20 cellular contexts compared by ENCODE assay signal in the genomic region with DNA sequence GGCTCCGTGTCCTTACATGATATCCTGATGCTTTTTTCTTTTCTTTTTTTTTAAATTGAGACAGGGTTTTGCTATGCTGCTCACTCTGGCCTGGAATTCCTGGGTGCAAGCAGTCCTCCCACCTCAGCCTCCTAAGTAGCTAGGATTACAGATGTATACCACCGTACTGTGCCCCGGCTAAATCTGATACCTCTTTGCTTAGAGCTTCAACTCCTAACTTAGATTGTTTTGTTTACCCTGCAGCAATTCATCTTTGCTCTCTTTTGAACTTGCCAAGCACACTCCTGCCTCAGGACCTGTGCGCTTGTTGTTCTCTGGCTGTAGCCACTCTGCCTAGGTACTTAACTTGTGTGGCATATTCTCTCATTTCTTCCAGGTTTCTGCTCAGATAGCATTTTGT. TPM values are rescaled to one million over a fixed set of nuclear protein-coding genes. Genes with fewer than 3 reads are reported as not detected.
DNase-seq lines count a peak whose midpoint lies in the region; ATAC-seq and TF ChIP-seq lines count a peak whose summit lies in the region.
"Had no signal": no experiment of that assay in that cellular context is flagged by ENCODE, and none has a peak within 500 bp of the region (broad histone marks: within the 10 kb centered on the region; RNA-seq: fewer than 3 reads in every experiment).

No MANE protein-coding gene starts in this region.

- peaks cover 12% of the 10 kb centered on the region for H3K36me3 Mint-ChIP-seq in CD4-positive, CD25-positive, alpha-beta regulatory T cell
- H3K36me3 Mint-ChIP-seq in dendritic cell treated with granulocyte-macrophage colony-stimulating factor and Interleukin-4, amounts not matched to agents 40 ng/mL and 50 ng/mL, for 4 days (ENCODE audit: low read depth) = peaks cover 84% of the 10 kb centered on the region
- H3K36me3 Mint-ChIP-seq in neural progenitor cell = peaks cover 10% of the 10 kb centered on the region

- H4K20me1 ChIP-seq in IMR-90 (ENCODE audit: insufficient read depth, low read length) = peaks cover 87% of the 10 kb centered on the region
- H4K20me1 ChIP-seq in neural progenitor cell (ENCODE audit: low read depth) = peaks cover 94% of the 10 kb centered on the region

- no peaks in the 10 kb centered on the region for H3K27me3 Mint-ChIP-seq in CD4-positive, CD25-positive, alpha-beta regulatory T cell
- H3K27me3 Mint-ChIP-seq in dendritic cell treated with granulocyte-macrophage colony-stimulating factor and Interleukin-4, amounts not matched to agents 40 ng/mL and 50 ng/mL, for 4 days = no peaks in the 10 kb centered on the region
- H3K27me3 Mint-ChIP-seq in neural progenitor cell (ENCODE audit: insufficient read depth, low read depth) = no peaks in the 10 kb centered on the region

- H2AFZ ChIP-seq in IMR-90 (replicated peaks; ENCODE audit: low read length, poor library complexity) = no peak overlapping the region
- H2AFZ ChIP-seq in neural progenitor cell (replicated peaks) = no peak overlapping the region

- WGBS in IMR-90 (ENCODE audit: extremely low coverage in 2 of 2, insufficient read length in 1 of 2), 2 experiments = 85% methylated on average over 3 of the region's 4 CpGs; no CpG with 5 or more reads in 1 of the 2 experiments
- WGBS in right cardiac atrium = 96% methylated on average over 4 of the region's 4 CpGs

- ATAC-seq in CD4-positive, CD25-positive, alpha-beta regulatory T cell (ENCODE audit: low read depth in 2 of 2) = no peak
- ATAC-seq in IMR-90 (ENCODE audit: low read depth) (no peak), GM18873 (IDR thresholded peaks at IDR 0.05; ENCODE audit: low FRiP score, unreplicated experiment) (no peak), right cardiac atrium (no peak)
- ATAC-seq: GM12878 had no signal

- H3K27ac ChIP-seq in CD4-positive, CD25-positive, alpha-beta regulatory T cell (ENCODE audit: insufficient read depth, low read length, poor library complexity, severe bottlenecking) = no peak overlapping the region
- H3K27ac ChIP-seq in IMR-90 (ENCODE audit: insufficient read depth, low read length) = no peak overlapping the region
- H3K27ac ChIP-seq in neural progenitor cell = no peak overlapping the region
- H3K27ac ChIP-seq in colonic mucosa = no peak overlapping the region
- no peak overlapping the region for H3K27ac ChIP-seq in right cardiac atrium (ENCODE audit: low read length)
- H3K27ac ChIP-seq: sigmoid colon had no signal

- peak overlapping the region in 2 of 3 donors; percentile 23 to 77 for H3K27ac Mint-ChIP-seq in CD4-positive, CD25-positive, alpha-beta regulatory T cell
- H3K27ac Mint-ChIP-seq in dendritic cell treated with granulocyte-macrophage colony-stimulating factor and Interleukin-4, amounts not matched to agents 40 ng/mL and 50 ng/mL, for 4 days = peak overlapping the region; percentile 31
- H3K27ac Mint-ChIP-seq in neural progenitor cell = no peak overlapping the region

- no peak overlapping the region for H2BK120ac ChIP-seq in IMR-90 (ENCODE audit: low read depth, low read length)

- peaks cover 22 to 74% of the 10 kb centered on the region in 2 experiments for H3K79me1 ChIP-seq in IMR-90 (ENCODE audit: low read depth in 1 of 2, low read length in 2 of 2)

- no peak overlapping the region for H4K8ac ChIP-seq in IMR-90 (ENCODE audit: low read depth in 2 of 2, low read length in 2 of 2)

- no peaks in the 10 kb centered on the region for H3K9me3 ChIP-seq in CD4-positive, CD25-positive, alpha-beta regulatory T cell (ENCODE audit: control insufficient read depth in 2 of 2, low read length in 2 of 2)
- H3K9me3 ChIP-seq in IMR-90 (ENCODE audit: control insufficient read depth, insufficient read depth, low read length) (no peaks in the 10 kb centered on the region), neural progenitor cell (ENCODE audit: low read depth) (no peaks in the 10 kb centered on the region), colonic mucosa (no peaks in the 10 kb centered on the region), right cardiac atrium (ENCODE audit: control insufficient read depth, low read length) (no peaks in the 10 kb centered on the region)
- H3K9me3 ChIP-seq: HAP-1, sigmoid colon had no signal

- no peak overlapping the region for H3K4ac ChIP-seq in IMR-90 (ENCODE audit: low read depth, low read length)

- H2AK5ac ChIP-seq in IMR-90 (ENCODE audit: low read depth, low read length) = no peak overlapping the region

- no peak overlapping the region for H2BK5ac ChIP-seq in IMR-90 (ENCODE audit: low read depth, low read length, poor library complexity, severe bottlenecking)

- in situ Hi-C loops in IMR-90 (cut with MboI; ENCODE audit: low sequenced_read_pairs) = no loop called here

- H2BK20ac ChIP-seq in IMR-90 (ENCODE audit: low read depth, low read length) = no peak overlapping the region

- peaks cover 100% of the 10 kb centered on the region for H3K79me2 ChIP-seq in neural progenitor cell (ENCODE audit: low read depth)

- no peak overlapping the region for H3K4me3 ChIP-seq in CD4-positive, CD25-positive, alpha-beta regulatory T cell (ENCODE audit: low read depth, low read length)
- H3K4me3 ChIP-seq in IMR-90 (ENCODE audit: insufficient read depth, low read depth, low read length) = no peak overlapping the region
- no peak overlapping the region for H3K4me3 ChIP-seq in neural progenitor cell
- no peak overlapping the region for H3K4me3 ChIP-seq in colonic mucosa
- H3K4me3 ChIP-seq in right cardiac atrium (ENCODE audit: low read length) = no peak overlapping the region
- H3K4me3 ChIP-seq: GM12878, HAP-1, sigmoid colon had no signal

- no peaks in the 10 kb centered on the region for H3K27me3 ChIP-seq in CD4-positive, CD25-positive, alpha-beta regulatory T cell (ENCODE audit: control insufficient read depth, insufficient read depth, low read length)
- H3K27me3 ChIP-seq in IMR-90 (ENCODE audit: control insufficient read depth, insufficient read depth, low read length) = no peaks in the 10 kb centered on the region
- no peaks in the 10 kb centered on the region for H3K27me3 ChIP-seq in neural progenitor cell
- no peaks in the 10 kb centered on the region for H3K27me3 ChIP-seq in colonic mucosa
- no peaks in the 10 kb centered on the region for H3K27me3 ChIP-seq in right cardiac atrium (ENCODE audit: control insufficient read depth, insufficient read depth)
- H3K27me3 ChIP-seq: sigmoid colon had no signal

- H3K4me3 Mint-ChIP-seq in CD4-positive, CD25-positive, alpha-beta regulatory T cell = peak overlapping the region in 1 of 4 donors; percentile 41
- H3K4me3 Mint-ChIP-seq in dendritic cell treated with granulocyte-macrophage colony-stimulating factor and Interleukin-4, amounts not matched to agents 40 ng/mL and 50 ng/mL, for 4 days = no peak overlapping the region
- no peak overlapping the region for H3K4me3 Mint-ChIP-seq in neural progenitor cell

- peaks cover 10% of the 10 kb centered on the region for H3K9me1 ChIP-seq in IMR-90 (ENCODE audit: insufficient read depth, low read length)

- H3K14ac ChIP-seq in IMR-90 (replicated peaks; ENCODE audit: low read depth, low read length) = no peak overlapping the region

- H2AK9ac ChIP-seq in IMR-90 (replicated peaks; ENCODE audit: low read depth, low read length, poor library complexity) = no peak overlapping the region

- intact Hi-C loops in IMR-90 (cut with micrococcal nuclease) = no loop called here
- intact Hi-C loops in dendritic cell treated with granulocyte-macrophage colony-stimulating factor and Interleukin-4, amounts not matched to agents 40 ng/mL and 50 ng/mL, for 4 days (cut with micrococcal nuclease) = no loop called here
- intact Hi-C loops in colonic mucosa (cut with DNase I) = no loop called here
- intact Hi-C loops in right cardiac atrium (cut with DNase I) = no loop called here

- H3F3A ChIP-seq in neural progenitor cell (ENCODE audit: low read depth) = no peaks in the 10 kb centered on the region

- CTCF ChIA-PET in IMR-90 (lab: Yijun Ruan, JAX) = no interaction called here

- no peaks in the 10 kb centered on the region for H3K9me3 Mint-ChIP-seq in CD4-positive, CD25-positive, alpha-beta regulatory T cell
- no peaks in the 10 kb centered on the region for H3K9me3 Mint-ChIP-seq in dendritic cell treated with granulocyte-macrophage colony-stimulating factor and Interleukin-4, amounts not matched to agents 40 ng/mL and 50 ng/mL, for 4 days
- no peaks in the 10 kb centered on the region for H3K9me3 Mint-ChIP-seq in neural progenitor cell

- H3K36me3 ChIP-seq in CD4-positive, CD25-positive, alpha-beta regulatory T cell (ENCODE audit: control insufficient read depth, insufficient read depth, low read length) = peaks cover 8% of the 10 kb centered on the region
- H3K36me3 ChIP-seq in IMR-90 (ENCODE audit: control insufficient read depth, insufficient read depth, low read length) = peaks cover 6% of the 10 kb centered on the region
- no peaks in the 10 kb centered on the region for H3K36me3 ChIP-seq in neural progenitor cell
- H3K36me3 ChIP-seq in colonic mucosa = no peaks in the 10 kb centered on the region

- H3K4me1 Mint-ChIP-seq in CD4-positive, CD25-positive, alpha-beta regulatory T cell = peaks cover 31 to 65% (median 46%) of the 10 kb centered on the region in 4 donors
- H3K4me1 Mint-ChIP-seq in dendritic cell treated with granulocyte-macrophage colony-stimulating factor and Interleukin-4, amounts not matched to agents 40 ng/mL and 50 ng/mL, for 4 days (ENCODE audit: low read depth) = peaks cover 75% of the 10 kb centered on the region
- no peaks in the 10 kb centered on the region for H3K4me1 Mint-ChIP-seq in neural progenitor cell

- TF ChIP-seq CTCF in IMR-90 (conservative IDR thresholded peaks at IDR 0.05; ENCODE audit: low read depth, low read length) (no peak), neural progenitor cell (IDR thresholded peaks at IDR 0.05) (no peak), colonic mucosa (IDR thresholded peaks at IDR 0.05) (no peak)

- H3K23ac ChIP-seq in IMR-90 (ENCODE audit: low read depth, low read length) = 0 out of 2 replicates have a peak overlapping the region, but pooled peaks have one; percentile 43

- no peak overlapping the region for H3K18ac ChIP-seq in IMR-90 (ENCODE audit: low read depth, low read length)

- dilution Hi-C loops in IMR-90 (cut with HindIII; ENCODE audit: low sequenced_read_pairs, unreplicated experiment) = no loop called here

- no peak for TF ChIP-seq RAD21 in IMR-90 (IDR thresholded peaks at IDR 0.05; ENCODE audit: low read length)

- POLR2A ChIA-PET in IMR-90 (lab: Charles Lee; ENCODE audit: unreplicated experiment) = no interaction called here

- BruUV-seq in IMR-90 (replicated peaks; lab: Mats Ljungman, UMichigan) = no TSS peak

- no peak for DNase-seq in CD4-positive, CD25-positive, alpha-beta regulatory T cell
- no peak for DNase-seq in IMR-90
- DNase-seq in neural progenitor cell (ENCODE audit: low spot score) = peak; percentile 5
- no peak for DNase-seq in colonic mucosa
- no peak for DNase-seq in stimulated activated naive CD4-positive, alpha-beta T cell treated with Interleukin-2 at 50 U/mL for 16 hours (lab: John Stamatoyannopoulos, UW)
- no peak for DNase-seq in right cardiac atrium
- DNase-seq: activated CD4-positive, CD25-positive, alpha-beta regulatory T cell treated with anti-CD3 and anti-CD28 coated beads, Interleukin-2, amount 50 U/mL, for 72 hours; anterior cingulate cortex; GDM1; NCI-H1048; NCI-H2081 treated with DMSO at 0.1 percent for 48 hours; occipital lobe; SHP77 treated with DMSO at 0.1 percent for 48 hours; sigmoid colon; stimulated activated CD4-positive, alpha-beta T cell treated with anti-CD3 and anti-CD28 coated beads, Interleukin-1b, Interleukin-23, amount 100 ng/mL, for 48 hours; T-helper 9 cell had no signal

- no peak overlapping the region for H4K91ac ChIP-seq in IMR-90 (ENCODE audit: insufficient read depth, low read depth, low read length)

- H3K4me2 ChIP-seq in IMR-90 (ENCODE audit: low read depth, low read length) (no peak overlapping the region), neural progenitor cell (no peak overlapping the region)

- no peak overlapping the region for H4K5ac ChIP-seq in IMR-90 (ENCODE audit: low read depth, low read length)

- no peak overlapping the region for H3K56ac ChIP-seq in IMR-90 (ENCODE audit: extremely low read depth, insufficient read depth, low read length)

- H3K9ac ChIP-seq in IMR-90 (ENCODE audit: low read depth, low read length) (no peak overlapping the region), neural progenitor cell (no peak overlapping the region), colonic mucosa (ENCODE audit: low read depth in 2 of 2, low read length in 2 of 2) (no peak overlapping the region)

- TF ChIP-seq POLR2A in IMR-90 (IDR thresholded peaks at IDR 0.05; ENCODE audit: low read depth, low read length) = no peak

- peaks cover 5% of the 10 kb centered on the region for H3K4me1 ChIP-seq in CD4-positive, CD25-positive, alpha-beta regulatory T cell (ENCODE audit: control insufficient read depth, insufficient read depth, low read length, poor library complexity, severe bottlenecking)
- H3K4me1 ChIP-seq in IMR-90 (ENCODE audit: control insufficient read depth, insufficient read depth, low read length) = peaks cover 3% of the 10 kb centered on the region
- H3K4me1 ChIP-seq in neural progenitor cell = no peaks in the 10 kb centered on the region
- no peaks in the 10 kb centered on the region for H3K4me1 ChIP-seq in colonic mucosa
- peaks cover 2% of the 10 kb centered on the region for H3K4me1 ChIP-seq in right cardiac atrium (ENCODE audit: control insufficient read depth, insufficient read depth, low read length)
- H3K4me1 ChIP-seq: HAP-1 had no signal

- H2BK15ac ChIP-seq in IMR-90 (ENCODE audit: low read depth, low read length) = no peak overlapping the region

RNA-seq across cellular contexts. Expression of a gene that starts 24.5 kb away (rescaled TPM):
- 40.8 TPM for total RNA-seq in CD4-positive, CD25-positive, alpha-beta regulatory T cell
- polyA plus RNA-seq in CD4-positive, CD25-positive, alpha-beta regulatory T cell = 100 to 1,000 TPM in 3 of 4 donors, 10 to 100 TPM in 1; 94.0 to 132 (median 115) TPM
- total RNA-seq in IMR-90 (2012; rRNA removed) (30.1 and 79.7 TPM in 2 replicates), neural progenitor cell (ENCODE audit: low replicate concordance) (123 and 238 TPM in 2 replicates), colonic mucosa (100 to 1,000 TPM; 195 to 206 TPM), right cardiac atrium (100 to 1,000 TPM in 1 of 4 donors, 10 to 100 TPM in 3; 90.1 to 103 (median 97.4) TPM)
- polyA plus RNA-seq in IMR-90 (2012; rRNA removed) (66.5 and 77.1 TPM in 2 replicates), right cardiac atrium (53.0 TPM)
- polyA plus RNA-seq in IMR-90 (2012; cell fraction: cytosol; rRNA removed) = 45.2 and 71.7 TPM in 2 replicates
- 23.0 and 23.3 TPM in 2 replicates for polyA plus RNA-seq in IMR-90 (2012; cell fraction: nucleus; rRNA removed; ENCODE audit: low replicate concordance)
